10 cellular contexts compared by ENCODE assay signal in genomic region chrX:7261672-7262332, GRCh38.
DNase-seq lines count a peak whose midpoint lies in the region; ATAC-seq and TF ChIP-seq lines count a peak whose summit lies in the region.
"Had no signal": no experiment of that assay in that cellular context is flagged by ENCODE, and none has a peak within 500 bp of the region (broad histone marks: within the 10 kb centered on the region; RNA-seq: fewer than 3 reads in every experiment).

No MANE protein-coding gene starts in this region.

- H3K36me3 ChIP-seq in OCI-LY7 (ENCODE audit: insufficient read depth, low read length) (peaks cover 76% of the 10 kb centered on the region), Peyer's patch (no peaks in the 10 kb centered on the region)

- H3K27me3 ChIP-seq in Peyer's patch = no peaks in the 10 kb centered on the region
- H3K27me3 ChIP-seq: testis had no signal

- no TSS peak for BruUV-seq in OCI-LY7 (replicated peaks; lab: Mats Ljungman, UMichigan)

- TF ChIP-seq CTCF in OCI-LY7 (conservative IDR thresholded peaks at IDR 0.05; ENCODE audit: low read length) (no peak), Peyer's patch (IDR thresholded peaks at IDR 0.05) (no peak)

- H3K4me3 ChIP-seq in OCI-LY7 (ENCODE audit: low read depth, low read length, poor library complexity, severe bottlenecking) (peak overlapping the region; percentile 23), Peyer's patch (no peak overlapping the region)
- H3K4me3 ChIP-seq: testis had no signal

- CTCF ChIA-PET in OCI-LY7 (lab: Charles Lee; ENCODE audit: unreplicated experiment) = no interaction called here

- H2AFZ ChIP-seq in OCI-LY7 (ENCODE audit: low read length) = no peak overlapping the region

- intact Hi-C loops in OCI-LY7 (cut with micrococcal nuclease; ENCODE audit: unreplicated experiment) = no loop called here

- TF ChIP-seq POLR2A in GM18505 (IDR thresholded peaks at IDR 0.05; ENCODE audit: borderline replicate concordance, extremely low read depth, insufficient read depth, insufficient read length) (no peak), Peyer's patch (IDR thresholded peaks at IDR 0.05) (no peak)

- H3K27ac ChIP-seq in OCI-LY7 (ENCODE audit: low read depth, low read length, poor library complexity, severe bottlenecking) = peak overlapping the region; percentile 58
- H3K27ac ChIP-seq in Peyer's patch = no peak overlapping the region
- H3K27ac ChIP-seq: testis had no signal

- ATAC-seq in GM18505 (IDR thresholded peaks at IDR 0.05; ENCODE audit: unreplicated experiment) (peak; percentile 90), GM21447 (IDR thresholded peaks at IDR 0.05; ENCODE audit: unreplicated experiment) (peak; percentile 83), HG03108 (IDR thresholded peaks at IDR 0.05; ENCODE audit: unreplicated experiment) (peak; percentile 88)
- ATAC-seq: HCT116 had no signal

- no peaks in the 10 kb centered on the region for H3K9me2 ChIP-seq in OCI-LY7 (ENCODE audit: insufficient read depth, low read length)

- no peaks in the 10 kb centered on the region for H4K20me1 ChIP-seq in OCI-LY7 (ENCODE audit: insufficient read depth, low read length)

- H3K79me2 ChIP-seq in OCI-LY7 (ENCODE audit: insufficient read depth, low read depth, low read length) = no peaks in the 10 kb centered on the region

- POLR2A ChIA-PET in OCI-LY7 (lab: Charles Lee) = no interaction called here

- DNase-seq in OCI-LY7 (ENCODE audit: low spot score) (peak; percentile 47), NCI-H2196 treated with DMSO at 0.1 percent for 48 hours (lab: John Stamatoyannopoulos, UW; ENCODE audit: unreplicated experiment) (no peak), C1 segment of cervical spinal cord (lab: John Stamatoyannopoulos, UW) (no peak), Peyer's patch (no peak)
- DNase-seq in stimulated activated CD4-positive, alpha-beta T cell treated with anti-CD3 and anti-CD28 coated beads, Interleukin-4, amount 100 ng/mL, for 24 hours = no peak
- DNase-seq: testis had no signal

- no peaks in the 10 kb centered on the region for H3K9me3 ChIP-seq in OCI-LY7 (ENCODE audit: low read length)
- H3K9me3 ChIP-seq in Peyer's patch = no peaks in the 10 kb centered on the region
- H3K9me3 ChIP-seq: testis had no signal

- H3K4me1 ChIP-seq in OCI-LY7 (ENCODE audit: insufficient read depth, low read length, poor library complexity, severe bottlenecking) (peaks cover 28% of the 10 kb centered on the region), Peyer's patch (no peaks in the 10 kb centered on the region)
- H3K4me1 ChIP-seq: testis had no signal

- peak overlapping the region; percentile 63 for H3K4me2 ChIP-seq in OCI-LY7 (ENCODE audit: low read length)
